In the genomic region with DNA sequence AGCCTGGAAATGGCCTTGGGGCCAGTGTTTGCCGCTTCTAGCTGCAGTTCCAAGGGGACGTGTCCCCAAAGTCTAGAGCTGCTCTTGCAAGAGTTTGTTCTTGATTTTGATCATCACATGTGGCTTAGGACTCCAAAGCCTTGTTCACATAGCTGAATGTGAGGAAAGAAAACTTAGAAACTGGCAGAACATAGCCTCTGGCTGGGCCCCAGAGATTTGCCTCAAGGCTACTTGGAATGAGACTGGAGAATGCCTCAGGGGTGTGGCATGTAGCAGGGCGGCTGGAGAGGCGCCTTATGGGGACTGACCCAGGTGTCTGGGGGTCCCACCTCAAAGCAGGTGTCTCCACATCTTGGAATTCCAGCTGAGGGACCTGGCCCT, we compare ENCODE assay signal across 9 cellular contexts. TPM values are rescaled to one million over a fixed set of nuclear protein-coding genes. Genes with fewer than 3 reads are reported as not detected.
DNase-seq lines count a peak whose midpoint lies in the region; ATAC-seq and TF ChIP-seq lines count a peak whose summit lies in the region.
"Had no signal": no experiment of that assay in that cellular context is flagged by ENCODE, and none has a peak within 500 bp of the region (broad histone marks: within the 10 kb centered on the region; RNA-seq: fewer than 3 reads in every experiment).

No MANE protein-coding gene starts in this region.

- CTCF ChIA-PET in T-cell (lab: Charles Lee): no interaction called here

- ATAC-seq in T-cell (replicated peaks in 1 of 4) (no peak), HG02623 (IDR thresholded peaks at IDR 0.05; ENCODE audit: unreplicated experiment) (no peak)
- ATAC-seq: left lobe of liver had no signal

- H3K36me3 ChIP-seq in GM06990 (ENCODE audit: control insufficient read depth, insufficient read depth, low read length): peaks cover 2% of the 10 kb centered on the region; the same call in 1 of the 2 replicates

- peak overlapping the region; percentile 19 for H3K4me3 ChIP-seq in GM06990 (replicated peaks; ENCODE audit: low read depth, low read length)

- peak overlapping the region; percentile 77 to 85 (median 83) for H3K4me3 Mint-ChIP-seq in T-cell
- peak overlapping the region; percentile 71 for H3K4me3 Mint-ChIP-seq in progenitor cell of endocrine pancreas (ENCODE audit: low read depth)

- H3K4me1 Mint-ChIP-seq in T-cell (peaks cover 40 to 45% (median 44%) of the 10 kb centered on the region in 3 donors), progenitor cell of endocrine pancreas (ENCODE audit: low read depth) (peaks cover 7% of the 10 kb centered on the region)

- POLR2A ChIA-PET in T-cell (lab: Charles Lee): no interaction called here

- no peaks in the 10 kb centered on the region for H3K27me3 Mint-ChIP-seq in T-cell
- H3K27me3 Mint-ChIP-seq in progenitor cell of endocrine pancreas: peaks cover 13% of the 10 kb centered on the region

- H3K9me3 Mint-ChIP-seq in T-cell (no peaks in the 10 kb centered on the region), progenitor cell of endocrine pancreas (ENCODE audit: low read depth) (no peaks in the 10 kb centered on the region)

- no peaks in the 10 kb centered on the region for H3K27me3 ChIP-seq in GM06990 (replicated peaks; ENCODE audit: control insufficient read depth, insufficient read depth, low read length)

- no peak overlapping the region for H3K27ac Mint-ChIP-seq in T-cell
- H3K27ac Mint-ChIP-seq in progenitor cell of endocrine pancreas: no peak overlapping the region

- no peak for TF ChIP-seq CTCF in GM06990 (IDR thresholded peaks at IDR 0.05; ENCODE audit: insufficient read depth, low read length, poor library complexity, severe bottlenecking)
- TF ChIP-seq CTCF in progenitor cell of endocrine pancreas (IDR thresholded peaks at IDR 0.05; ENCODE audit: unreplicated experiment): no peak

- DNase-seq in GM06990 (ENCODE audit: extremely low read depth, insufficient read length): no peak
- DNase-seq in T-cell: no peak
- DNase-seq in epithelial cell of prostate (ENCODE audit: low read depth, low spot score): no peak
- DNase-seq in progenitor cell of endocrine pancreas (ENCODE audit: low spot score, unreplicated experiment): no peak
- DNase-seq in DMS 273 treated with DMSO at 0.1 percent for 48 hours (lab: John Stamatoyannopoulos, UW): no peak
- DNase-seq in activated effector memory CD4-positive, alpha-beta T cell treated with Interleukin-2 at 50 U/mL for 16 hours: no peak
- DNase-seq in anterior cingulate cortex (lab: John Stamatoyannopoulos, UW): no peak

- no peaks in the 10 kb centered on the region for H3K36me3 Mint-ChIP-seq in T-cell
- no peaks in the 10 kb centered on the region for H3K36me3 Mint-ChIP-seq in progenitor cell of endocrine pancreas (ENCODE audit: insufficient read depth)

- H3K27ac ChIP-seq in epithelial cell of prostate: peak overlapping the region; percentile 87

RNA-seq across cellular contexts. Expression of gene PDXK, which starts 2.3 kb away (rescaled TPM):
- total RNA-seq in T-cell: 100 to 1,000 TPM in 1 of 5 donors, 10 to 100 TPM in 4; 70.8 to 100 (median 80.2) TPM
- 56.1 and 57.6 TPM in 2 replicates for total RNA-seq in progenitor cell of endocrine pancreas

RNA-seq across cellular contexts. Expression of gene CSTB, which starts 54.9 kb away (rescaled TPM):
- 10 to 100 TPM; 19.0 to 34.7 (median 25.9) TPM for total RNA-seq in T-cell
- total RNA-seq in progenitor cell of endocrine pancreas: 42.0 and 42.6 TPM in 2 replicates
